16 cellular contexts compared by ENCODE assay signal in the genomic region with DNA sequence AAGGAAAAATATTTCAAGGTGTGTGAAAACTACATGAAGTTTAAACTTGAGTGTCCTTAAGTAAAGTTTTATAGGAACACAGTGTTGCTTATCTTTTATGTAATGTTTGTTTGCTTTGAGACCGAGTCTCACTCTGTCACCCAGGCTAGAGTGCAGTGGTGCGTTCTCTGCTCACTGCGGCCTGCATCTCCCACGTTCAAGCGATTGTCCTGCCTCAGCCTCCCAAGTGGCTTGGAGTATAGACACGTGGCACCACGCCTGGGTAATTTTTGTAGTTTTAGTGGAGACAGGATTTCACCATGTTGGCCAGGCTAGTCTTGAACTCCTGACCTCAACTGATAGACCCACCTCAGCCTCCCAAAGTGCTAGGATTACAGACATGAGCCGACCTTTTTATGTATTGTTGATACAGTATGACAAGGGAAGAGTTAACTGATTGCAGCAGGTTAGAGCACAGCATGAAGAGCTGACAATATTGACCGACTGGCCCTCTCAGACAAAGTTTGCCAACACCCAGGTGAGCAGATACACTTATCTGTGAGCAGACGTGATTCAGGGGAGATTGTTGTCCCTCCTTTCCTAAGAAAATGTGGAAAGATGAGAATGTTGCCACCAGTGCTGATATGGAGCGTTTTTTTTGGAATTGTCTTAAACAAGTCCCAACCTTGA.
DNase-seq lines count a peak whose midpoint lies in the region; ATAC-seq and TF ChIP-seq lines count a peak whose summit lies in the region.
"Had no signal": no experiment of that assay in that cellular context is flagged by ENCODE, and none has a peak within 500 bp of the region (broad histone marks: within the 10 kb centered on the region; RNA-seq: fewer than 3 reads in every experiment).

No MANE protein-coding gene starts in this region.

- intact Hi-C loops in lower lobe of right lung (cut with DNase I): no loop called here

- H3K27ac ChIP-seq in C4-2B (peak overlapping the region; percentile 74), VCaP (peak overlapping the region; percentile 66), lower lobe of right lung (no peak overlapping the region), smooth muscle cell (ENCODE audit: low read depth) (no peak overlapping the region)
- H3K27ac ChIP-seq: BLaER1 treated with 17β-estradiol and CSF1 and Interleukin-3, amounts not matched to agents 10 nM and 100 nM; GM23248 had no signal

- H3F3A ChIP-seq in smooth muscle cell (ENCODE audit: low read depth): no peaks in the 10 kb centered on the region

- 93% methylated on average over 11 of the region's 11 CpGs for WGBS in smooth muscle cell (ENCODE audit: low lambda C conversion rate)

- no peaks in the 10 kb centered on the region for H3K79me2 ChIP-seq in smooth muscle cell (ENCODE audit: low read depth)

- H3K4me2 ChIP-seq in smooth muscle cell: no peak overlapping the region
- H3K4me2 ChIP-seq: BLaER1 treated with 17β-estradiol and CSF1 and Interleukin-3, amounts not matched to agents 10 nM and 100 nM had no signal

- peak; percentile 82 for DNase-seq in left kidney (ENCODE audit: low read depth, low spot score)
- DNase-seq in lower lobe of right lung: no peak
- DNase-seq in smooth muscle cell (lab: John Stamatoyannopoulos, UW; ENCODE audit: unreplicated experiment): no peak
- DNase-seq in SW 1271 (lab: John Stamatoyannopoulos, UW): no peak
- no peak for DNase-seq in DMS 273 (lab: John Stamatoyannopoulos, UW; ENCODE audit: unreplicated experiment)
- DNase-seq: ACHN; Calu3; CD4-positive, alpha-beta T cell; DMS79; GM23248 had no signal

- ATAC-seq in lower lobe of right lung (peak; percentile 66 to 70), HG03342 (IDR thresholded peaks at IDR 0.05; ENCODE audit: unreplicated experiment) (no peak)
- ATAC-seq: GM12878, HCT116 had no signal

- H3K36me3 ChIP-seq in lower lobe of right lung: no peaks in the 10 kb centered on the region
- H3K36me3 ChIP-seq in smooth muscle cell (ENCODE audit: low read depth): no peaks in the 10 kb centered on the region
- H3K36me3 ChIP-seq: BLaER1 treated with 17β-estradiol and CSF1 and Interleukin-3, amounts not matched to agents 10 nM and 100 nM had no signal

- H3K4me3 ChIP-seq in lower lobe of right lung (no peak overlapping the region), smooth muscle cell (no peak overlapping the region)
- H3K4me3 ChIP-seq: BLaER1 treated with 17β-estradiol and CSF1 and Interleukin-3, amounts not matched to agents 10 nM and 100 nM; GM12878; GM23248 had no signal

- H3K4me1 ChIP-seq in lower lobe of right lung (no peaks in the 10 kb centered on the region), smooth muscle cell (ENCODE audit: low read depth) (peaks cover under 1% of the 10 kb centered on the region)
- H3K4me1 ChIP-seq: BLaER1 treated with 17β-estradiol and CSF1 and Interleukin-3, amounts not matched to agents 10 nM and 100 nM had no signal

- no peaks in the 10 kb centered on the region for H4K20me1 ChIP-seq in smooth muscle cell (ENCODE audit: low read depth)
- H4K20me1 ChIP-seq: BLaER1 treated with 17β-estradiol and CSF1 and Interleukin-3, amounts not matched to agents 10 nM and 100 nM had no signal

- H3K9ac ChIP-seq in smooth muscle cell (ENCODE audit: low read depth): no peak overlapping the region
- H3K9ac ChIP-seq: BLaER1 treated with 17β-estradiol and CSF1 and Interleukin-3, amounts not matched to agents 10 nM and 100 nM; GM23248 had no signal

- H3K27me3 ChIP-seq in lower lobe of right lung (ENCODE audit: low read depth) (no peaks in the 10 kb centered on the region), smooth muscle cell (ENCODE audit: low read depth) (peaks cover 6% of the 10 kb centered on the region)
- H3K27me3 ChIP-seq: BLaER1 treated with 17β-estradiol and CSF1 and Interleukin-3, amounts not matched to agents 10 nM and 100 nM had no signal

- no peak for TF ChIP-seq CTCF in C4-2B (conservative IDR thresholded peaks at IDR 0.05)
- TF ChIP-seq CTCF in VCaP (conservative IDR thresholded peaks at IDR 0.05): no peak
- TF ChIP-seq CTCF in lower lobe of right lung (IDR thresholded peaks at IDR 0.05): no peak
- no peak for TF ChIP-seq CTCF in smooth muscle cell (IDR thresholded peaks at IDR 0.05; ENCODE audit: borderline replicate concordance, insufficient read depth, poor library complexity, severe bottlenecking)

- no peak overlapping the region for H2AFZ ChIP-seq in smooth muscle cell (ENCODE audit: low read depth)
- H2AFZ ChIP-seq: GM23248 had no signal

- H3K9me3 ChIP-seq in lower lobe of right lung: no peaks in the 10 kb centered on the region
- H3K9me3 ChIP-seq in smooth muscle cell (replicated peaks; ENCODE audit: low read depth): no peaks in the 10 kb centered on the region
- H3K9me3 ChIP-seq: BLaER1 treated with 17β-estradiol and CSF1 and Interleukin-3, amounts not matched to agents 10 nM and 100 nM had no signal

Comparison
In these comparisons a context has a peak if more than half of its experiments do, and no peak if none do; other contexts are left out.
1. H3K27ac ChIP-seq: peak in C4-2B (single experiment) and VCaP (single experiment); none in lower lobe of right lung (single experiment) and smooth muscle cell (single experiment).